In the genomic region with DNA sequence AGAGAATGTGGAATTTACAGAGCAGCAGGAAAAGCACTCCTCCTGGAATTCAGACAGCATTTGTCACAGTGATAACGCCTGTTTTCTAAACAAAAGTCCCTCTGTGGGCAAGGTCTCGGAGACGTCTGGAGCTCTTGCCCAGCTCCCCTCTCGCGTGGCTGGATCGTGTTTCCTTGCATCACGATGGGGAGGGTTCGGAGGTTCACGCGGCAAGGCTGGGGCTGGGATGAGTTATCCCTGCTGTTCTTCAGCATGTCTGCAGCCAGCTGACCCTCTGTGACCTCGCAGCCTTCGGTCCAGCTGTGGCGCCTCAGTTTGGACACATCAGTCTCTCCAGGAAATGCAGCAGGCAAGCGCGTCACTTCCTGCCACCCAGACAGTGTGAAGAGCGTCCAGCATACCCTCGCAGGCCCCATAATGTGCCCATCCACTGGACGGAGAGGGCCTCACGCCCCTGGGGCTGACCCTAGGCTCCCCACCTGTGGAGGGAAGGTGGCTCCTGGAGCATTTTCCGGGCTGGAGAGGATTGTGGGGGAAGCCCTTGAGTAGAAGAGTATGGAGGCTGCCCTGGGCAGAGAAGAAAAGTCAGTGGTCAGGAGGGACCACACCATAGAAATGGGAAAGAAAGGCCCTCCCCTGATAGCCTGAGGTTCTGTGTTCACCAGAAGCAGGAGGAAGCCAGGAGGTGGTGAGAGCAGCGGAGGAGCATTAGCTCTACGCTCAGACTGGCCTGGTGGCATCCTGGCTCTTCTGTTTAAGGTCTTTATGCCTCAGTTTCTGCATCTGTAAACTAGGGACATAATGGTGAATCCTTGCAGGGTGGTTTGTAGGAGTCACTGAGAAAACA, we compare ENCODE assay signal across 11 cellular contexts. TPM values are rescaled to one million over a fixed set of nuclear protein-coding genes. Genes with fewer than 3 reads are reported as not detected.
DNase-seq lines count a peak whose midpoint lies in the region; ATAC-seq and TF ChIP-seq lines count a peak whose summit lies in the region.
"Had no signal": no experiment of that assay in that cellular context is flagged by ENCODE, and none has a peak within 500 bp of the region (broad histone marks: within the 10 kb centered on the region; RNA-seq: fewer than 3 reads in every experiment).

No MANE protein-coding gene starts in this region.

- no peak overlapping the region for H3K4me3 ChIP-seq in astrocyte of the spinal cord (ENCODE audit: low read depth, low read length)
- H3K4me3 ChIP-seq in right cardiac atrium (ENCODE audit: low read length) = no peak overlapping the region
- no peak overlapping the region for H3K4me3 ChIP-seq in gastrocnemius medialis

- no peak for TF ChIP-seq POLR2A in gastrocnemius medialis (IDR thresholded peaks at IDR 0.05)

- DNase-seq in EL (peak; percentile 84), astrocyte of the spinal cord (ENCODE audit: low read depth, low spot score) (peak; percentile 84), right cardiac atrium (peak; percentile 92 to 97 (median 96)), gastrocnemius medialis (peak; percentile 29 to 65), NCI-H1694 treated with DMSO at 0.1 percent for 48 hours (lab: John Stamatoyannopoulos, UW) (no peak), NCI-H1436 treated with DMSO at 0.1 percent for 48 hours (lab: John Stamatoyannopoulos, UW) (no peak)
- no peak for DNase-seq in activated T-helper 2 cell treated with anti-CD3 and anti-CD28 coated beads, Interferon-gamma antibody, Interleukin-2, Interleukin-4, amounts not matched to agents 10 μg/mL and 5 μg/mL and 100 μg/mL, durations not matched to agents 14 hours and 24 hours and 36 hours (ENCODE audit: low spot score)
- DNase-seq: activated CD4-positive, alpha-beta memory T cell treated with anti-CD3 and anti-CD28 coated beads, Interleukin-2, amount 10 ng/mL, durations not matched to agents 7 days and 5 days; DMS53 had no signal

- no peaks in the 10 kb centered on the region for H3K9me3 ChIP-seq in right cardiac atrium (ENCODE audit: control insufficient read depth, low read length)
- H3K9me3 ChIP-seq in gastrocnemius medialis = no peaks in the 10 kb centered on the region

- no peaks in the 10 kb centered on the region for H3K27me3 ChIP-seq in right cardiac atrium (ENCODE audit: control insufficient read depth, insufficient read depth)
- no peaks in the 10 kb centered on the region for H3K27me3 ChIP-seq in gastrocnemius medialis

- in situ Hi-C loops in astrocyte of the spinal cord (cut with HindIII; ENCODE audit: low sequenced_read_pairs) (no loop called here), gastrocnemius medialis (cut with MboI; ENCODE audit: low sequenced_read_pairs in 4 of 4) (no loop called here)

- no peaks in the 10 kb centered on the region for H3K4me1 Mint-ChIP-seq in activated T-helper 2 cell treated with anti-CD3 and anti-CD28 coated beads, Interferon-gamma antibody, Interleukin-2, Interleukin-4, amounts not matched to agents 10 μg/mL and 5 μg/mL and 100 μg/mL, durations not matched to agents 14 hours and 24 hours and 36 hours (ENCODE audit: low read depth)
- H3K4me1 Mint-ChIP-seq: activated CD4-positive, alpha-beta memory T cell treated with anti-CD3 and anti-CD28 coated beads, Interleukin-2, amount 10 ng/mL, durations not matched to agents 7 days and 5 days had no signal

- TF ChIP-seq CTCF in astrocyte of the spinal cord (IDR thresholded peaks at IDR 0.05; ENCODE audit: low read depth, low read length) = no peak
- TF ChIP-seq CTCF in gastrocnemius medialis (IDR thresholded peaks at IDR 0.05 in 4 of 5, conservative IDR thresholded peaks at IDR 0.05 in 1 of 5) = no peak

- H3K27ac ChIP-seq in right cardiac atrium (ENCODE audit: low read length) = peak overlapping the region; percentile 55
- peak overlapping the region; percentile 41 to 71 (median 50) for H3K27ac ChIP-seq in gastrocnemius medialis
- H3K27ac ChIP-seq: HL-60 had no signal

- peak; percentile 89 for ATAC-seq in right cardiac atrium
- ATAC-seq in gastrocnemius medialis = peak; percentile 45 to 74
- ATAC-seq in HG02981 (IDR thresholded peaks at IDR 0.05; ENCODE audit: unreplicated experiment) = no peak

- no peaks in the 10 kb centered on the region for H3K9me3 Mint-ChIP-seq in activated T-helper 2 cell treated with anti-CD3 and anti-CD28 coated beads, Interferon-gamma antibody, Interleukin-2, Interleukin-4, amounts not matched to agents 10 μg/mL and 5 μg/mL and 100 μg/mL, durations not matched to agents 14 hours and 24 hours and 36 hours
- H3K9me3 Mint-ChIP-seq: activated CD4-positive, alpha-beta memory T cell treated with anti-CD3 and anti-CD28 coated beads, Interleukin-2, amount 10 ng/mL, durations not matched to agents 7 days and 5 days had no signal

- no peaks in the 10 kb centered on the region for H3K27me3 Mint-ChIP-seq in activated T-helper 2 cell treated with anti-CD3 and anti-CD28 coated beads, Interferon-gamma antibody, Interleukin-2, Interleukin-4, amounts not matched to agents 10 μg/mL and 5 μg/mL and 100 μg/mL, durations not matched to agents 14 hours and 24 hours and 36 hours (ENCODE audit: low read depth)
- H3K27me3 Mint-ChIP-seq: activated CD4-positive, alpha-beta memory T cell treated with anti-CD3 and anti-CD28 coated beads, Interleukin-2, amount 10 ng/mL, durations not matched to agents 7 days and 5 days had no signal

- WGBS in right cardiac atrium = 36% methylated on average over 22 of the region's 22 CpGs

- no peaks in the 10 kb centered on the region for H3K36me3 ChIP-seq in gastrocnemius medialis

- no peaks in the 10 kb centered on the region for H3K36me3 Mint-ChIP-seq in activated T-helper 2 cell treated with anti-CD3 and anti-CD28 coated beads, Interferon-gamma antibody, Interleukin-2, Interleukin-4, amounts not matched to agents 10 μg/mL and 5 μg/mL and 100 μg/mL, durations not matched to agents 14 hours and 24 hours and 36 hours (ENCODE audit: low read depth)

- H3K27ac Mint-ChIP-seq in activated T-helper 2 cell treated with anti-CD3 and anti-CD28 coated beads, Interferon-gamma antibody, Interleukin-2, Interleukin-4, amounts not matched to agents 10 μg/mL and 5 μg/mL and 100 μg/mL, durations not matched to agents 14 hours and 24 hours and 36 hours = no peak overlapping the region
- H3K27ac Mint-ChIP-seq: activated CD4-positive, alpha-beta memory T cell treated with anti-CD3 and anti-CD28 coated beads, Interleukin-2, amount 10 ng/mL, durations not matched to agents 7 days and 5 days had no signal

- intact Hi-C loops in right cardiac atrium (cut with DNase I) (no loop called here), gastrocnemius medialis (cut with DNase I; ENCODE audit: low total_unique reads) (no loop called here)
- intact Hi-C loops in activated T-helper 2 cell treated with anti-CD3 and anti-CD28 coated beads, Interferon-gamma antibody, Interleukin-2, Interleukin-4, amounts not matched to agents 10 μg/mL and 5 μg/mL and 100 μg/mL, durations not matched to agents 14 hours and 24 hours and 36 hours (cut with micrococcal nuclease) = no loop called here

- no peak overlapping the region for H3K4me3 Mint-ChIP-seq in activated T-helper 2 cell treated with anti-CD3 and anti-CD28 coated beads, Interferon-gamma antibody, Interleukin-2, Interleukin-4, amounts not matched to agents 10 μg/mL and 5 μg/mL and 100 μg/mL, durations not matched to agents 14 hours and 24 hours and 36 hours (ENCODE audit: low read depth)
- H3K4me3 Mint-ChIP-seq: activated CD4-positive, alpha-beta memory T cell treated with anti-CD3 and anti-CD28 coated beads, Interleukin-2, amount 10 ng/mL, durations not matched to agents 7 days and 5 days had no signal

- H3K4me1 ChIP-seq in right cardiac atrium (ENCODE audit: control insufficient read depth, insufficient read depth, low read length) (peaks cover 7% of the 10 kb centered on the region), gastrocnemius medialis (peaks cover 0 to 8% of the 10 kb centered on the region in 2 donors)

RNA-seq across cellular contexts. Expression of a gene that starts 30.5 kb away (rescaled TPM):
- total RNA-seq in right cardiac atrium (1 to 10 TPM; 2.8 to 4.8 (median 4.4) TPM), gastrocnemius medialis (under 1 TPM; 0.27 to 0.49 (median 0.29) TPM)
- 0.86 TPM for polyA plus RNA-seq in right cardiac atrium
- total RNA-seq in activated T-helper 2 cell treated with anti-CD3 and anti-CD28 coated beads, Interferon-gamma antibody, Interleukin-2, Interleukin-4, amounts not matched to agents 10 μg/mL and 5 μg/mL and 100 μg/mL, durations not matched to agents 14 hours and 24 hours and 36 hours = 0.07 TPM in 1 of 2 replicates, not detected in the other

Comparison
In these comparisons a context has a peak if more than half of its experiments do, and no peak if none do; other contexts are left out.
1. DNase-seq: peak in EL (single experiment), astrocyte of the spinal cord (single experiment), right cardiac atrium (3 of 3) and gastrocnemius medialis (2 of 2); none in NCI-H1694 treated with DMSO at 0.1 percent for 48 hours (single experiment), NCI-H1436 treated with DMSO at 0.1 percent for 48 hours (single experiment) and activated T-helper 2 cell treated with anti-CD3 and anti-CD28 coated beads, Interferon-gamma antibody, Interleukin-2, Interleukin-4, amounts not matched to agents 10 μg/mL and 5 μg/mL and 100 μg/mL, durations not matched to agents 14 hours and 24 hours and 36 hours (single experiment).